ENCODE assay signal across 23 cellular contexts in the genomic region with DNA sequence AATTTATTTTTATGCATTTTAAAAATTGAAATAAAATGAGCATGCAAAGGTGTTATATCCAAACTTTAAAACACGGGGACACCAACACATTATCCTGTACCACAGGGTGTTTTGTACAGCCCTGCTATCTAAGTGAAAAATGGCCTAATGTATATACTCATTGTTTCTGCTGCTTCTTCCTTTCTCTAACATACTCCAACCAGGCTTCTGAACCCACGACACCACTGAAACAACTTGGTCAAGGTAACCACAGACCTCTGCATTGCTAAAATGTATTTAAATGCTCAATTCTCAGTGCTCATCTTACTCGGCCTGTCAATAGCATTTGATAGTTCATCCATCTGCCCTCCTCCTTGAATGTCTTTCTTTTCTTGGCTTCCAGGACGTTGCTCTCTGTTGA. TPM values are rescaled to one million over a fixed set of nuclear protein-coding genes. Genes with fewer than 3 reads are reported as not detected.
DNase-seq lines count a peak whose midpoint lies in the region; ATAC-seq, FAIRE-seq and TF ChIP-seq lines count a peak whose summit lies in the region.
"Had no signal": no experiment of that assay in that cellular context is flagged by ENCODE, and none has a peak within 500 bp of the region (broad histone marks: within the 10 kb centered on the region; RNA-seq: fewer than 3 reads in every experiment).

No MANE protein-coding gene starts in this region.

- peak overlapping the region in 1 of 2 donors; percentile 0 for H3K27ac Mint-ChIP-seq in stimulated activated naive CD8-positive, alpha-beta T cell treated with anti-CD3 and anti-CD28 coated beads, Interleukin-15, amount 100 ng/mL, for 72 hours
- H3K27ac Mint-ChIP-seq: CD4-positive, alpha-beta T cell; HFFc6 had no signal

- H3K9me3 ChIP-seq in GM12878 (replicated peaks; ENCODE audit: control insufficient read depth, insufficient read depth, low read length) = no peaks in the 10 kb centered on the region; the same call in 2 of the 3 replicates
- H3K9me3 ChIP-seq: BE2C, Caco-2 had no signal

- peaks cover 0 to 5% of the 10 kb centered on the region in 2 donors for H3K9me3 Mint-ChIP-seq in stimulated activated naive CD8-positive, alpha-beta T cell treated with anti-CD3 and anti-CD28 coated beads, Interleukin-15, amount 100 ng/mL, for 72 hours
- H3K9me3 Mint-ChIP-seq: CD4-positive, alpha-beta T cell; HFFc6; IgD-negative memory B cell had no signal

- RAD21 ChIA-PET in GM12878 (lab: Charles Lee; ENCODE audit: unreplicated experiment) = no interaction called here

- SMC1A ChIA-PET in GM12878 (lab: Charles Lee; ENCODE audit: uncharacterized antibody, unreplicated experiment) = interaction anchor here (0.7 to 2.1 kb wide), 3 partner anchors 10 to 237 kb away, joined by 3 to 10 read pairs (median 4); no protein-coding TSS in a partner anchor

- DNase-seq in GM12891 (ENCODE audit: insufficient read length, low spot score) (no peak), H54 (ENCODE audit: insufficient read length, low spot score) (no peak), GM12878 (ENCODE audit: low read depth, low spot score) (no peak), erythroblast (lab: John Stamatoyannopoulos, UW) (no peak)
- DNase-seq in stimulated activated naive CD8-positive, alpha-beta T cell treated with anti-CD3 and anti-CD28 coated beads, Interleukin-15, amount 100 ng/mL, for 72 hours = no peak
- DNase-seq: ACHN; BE2C; Caco-2; CD4-positive, alpha-beta T cell; GM23248; H7; HFFc6; KBM-7 had no signal

- CTCF ChIA-PET in GM12878 (lab: Yijun Ruan, JAX) = no interaction called here

- WGBS in GM12878 (ENCODE audit: insufficient coverage, insufficient replicate concordance, low lambda C conversion rate, missing lambda C conversion rate) = 40% methylated on average over 4 of the region's 4 CpGs

- H3K4me1 Mint-ChIP-seq in stimulated activated naive CD8-positive, alpha-beta T cell treated with anti-CD3 and anti-CD28 coated beads, Interleukin-15, amount 100 ng/mL, for 72 hours = peaks cover 25% of the 10 kb centered on the region

- H3K79me2 ChIP-seq in GM12878 (ENCODE audit: control insufficient read depth, insufficient read depth, low read length) = peaks cover 21% of the 10 kb centered on the region

- ATAC-seq in GM12878 (peak; percentile 42; the same call in 1 of the 3 replicates), HG03571 (IDR thresholded peaks at IDR 0.05; ENCODE audit: unreplicated experiment) (no peak), GM21367 (IDR thresholded peaks at IDR 0.05; ENCODE audit: unreplicated experiment) (no peak)
- peak; percentile 66 for ATAC-seq in stimulated activated naive CD8-positive, alpha-beta T cell treated with anti-CD3 and anti-CD28 coated beads, Interleukin-15, amount 100 ng/mL, for 72 hours
- ATAC-seq: HCT116, HepG2 had no signal

- H3K4me3 Mint-ChIP-seq in stimulated activated naive CD8-positive, alpha-beta T cell treated with anti-CD3 and anti-CD28 coated beads, Interleukin-15, amount 100 ng/mL, for 72 hours = no peak overlapping the region
- H3K4me3 Mint-ChIP-seq: CD4-positive, alpha-beta T cell; HFFc6 had no signal

- H3K4me2 ChIP-seq in GM12878 (ENCODE audit: control insufficient read depth, insufficient read depth) = no peak overlapping the region

- BruUV-seq in GM12878 (replicated peaks; lab: Mats Ljungman, UMichigan) = no TSS peak

- TF ChIP-seq RAD21 in GM12878 (IDR thresholded peaks at IDR 0.05; ENCODE audit: insufficient read depth, low read depth, low read length) = no peak

- no peak for TF ChIP-seq EP300 in GM12878 (IDR thresholded peaks at IDR 0.05; ENCODE audit: borderline replicate concordance in 1 of 2, control insufficient read depth in 1 of 2, low read depth in 2 of 2, low read length in 2 of 2)

- POLR2A ChIA-PET in GM12878 (lab: Charles Lee) = no interaction called here

- TF ChIP-seq POLR2A in GM12891 (IDR thresholded peaks at IDR 0.05; ENCODE audit: low read depth, low read length) = no peak
- no peak for TF ChIP-seq POLR2A in H54 (IDR thresholded peaks at IDR 0.05; ENCODE audit: low read depth, low read length)
- no peak for TF ChIP-seq POLR2A in GM12878 (IDR thresholded peaks at IDR 0.05; ENCODE audit: low read depth, low read length)
- TF ChIP-seq POLR2A in erythroblast (IDR thresholded peaks at IDR 0.05; ENCODE audit: low read length) = no peak

- H3K9ac ChIP-seq in GM12878 (ENCODE audit: control insufficient read depth, insufficient read depth, low read length) = no peak overlapping the region
- H3K9ac ChIP-seq: GM23248 had no signal

- no peaks in the 10 kb centered on the region for H3K27me3 Mint-ChIP-seq in stimulated activated naive CD8-positive, alpha-beta T cell treated with anti-CD3 and anti-CD28 coated beads, Interleukin-15, amount 100 ng/mL, for 72 hours
- H3K27me3 Mint-ChIP-seq: CD4-positive, alpha-beta T cell; IgD-negative memory B cell had no signal

- H3K36me3 ChIP-seq in GM12878 (ENCODE audit: control insufficient read depth in 2 of 2, insufficient read depth in 2 of 2, low read length in 1 of 2) = peaks cover 0 to 3% of the 10 kb centered on the region in 2 experiments; a peak in 2 of 4 replicates
- H3K36me3 ChIP-seq: BE2C had no signal

- H3K27ac ChIP-seq in GM12878 (ENCODE audit: control insufficient read depth, insufficient read depth) = no peak overlapping the region
- H3K27ac ChIP-seq: C4-2B, GM23248 had no signal

- FAIRE-seq in GM12891 (lab: Jason Lieb, UNC) (peak; percentile 31), H54 (lab: Jason Lieb, UNC) (peak; percentile 27), GM12878 (lab: Jason Lieb, UNC) (no peak)
- FAIRE-seq: A204.1, D721Med, G401.6, GM19239, HepG2 had no signal

- no peak for TF ChIP-seq CTCF in GM12878 (IDR thresholded peaks at IDR 0.05 in 2 of 3, conservative IDR thresholded peaks at IDR 0.05 in 1 of 3; ENCODE audit: control insufficient read depth in 2 of 3, extremely low read depth in 1 of 3, insufficient read depth in 1 of 3, low read depth in 3 of 3, low read length in 3 of 3)

- in situ Hi-C loops in GM12878 (cut with MboI) = no loop called here

- H2AFZ ChIP-seq in GM12878 (ENCODE audit: control insufficient read depth, low read depth, low read length) = no peak overlapping the region
- H2AFZ ChIP-seq: GM23248 had no signal

- peaks cover 6% of the 10 kb centered on the region for H3K4me1 ChIP-seq in GM12878 (ENCODE audit: control insufficient read depth, insufficient read depth, low read length)
- H3K4me1 ChIP-seq: BE2C, Caco-2 had no signal

- intact Hi-C loops in GM12878 (cut with micrococcal nuclease; ENCODE audit: unreplicated experiment) = no loop called here

- no peaks in the 10 kb centered on the region for H3K27me3 ChIP-seq in GM12878 (replicated peaks in 1 of 2; ENCODE audit: control insufficient read depth in 2 of 2, insufficient read depth in 2 of 2, low read length in 1 of 2)
- H3K27me3 ChIP-seq: BE2C had no signal

- no peak overlapping the region for H3K4me3 ChIP-seq in GM12878
- H3K4me3 ChIP-seq: GM23248 had no signal

- H4K20me1 ChIP-seq in GM12878 (ENCODE audit: control insufficient read depth, insufficient read depth) = no peaks in the 10 kb centered on the region

TF ChIP-seq in GM12891, 5 proteins besides CTCF, POLR2A, EP300 and RAD21:
- no peak for TF ChIP-seq SPI1 (IDR thresholded peaks at IDR 0.05; ENCODE audit: low read depth, low read length)
- TF ChIP-seq POU2F2 (IDR thresholded peaks at IDR 0.05; ENCODE audit: low read depth, low read length) = no peak

TF ChIP-seq in GM12878, 131 proteins besides CTCF, POLR2A, EP300 and RAD21:
- TF ChIP-seq RUNX3 (IDR thresholded peaks at IDR 0.05; ENCODE audit: low read length) (peak; percentile 28; the same call in 1 of the 2 replicates), ZNF207 (IDR thresholded peaks at IDR 0.05; ENCODE audit: borderline replicate concordance) (no peak)

RNA-seq across cellular contexts. Expression of gene DENND1A, which starts 48.3 kb away (rescaled TPM):
- 34.0 TPM for polyA plus RNA-seq in GM12891 (2012; ENCODE audit: low read depth, missing spikeins)
- total RNA-seq in GM12878 (2013; cell fraction: nucleolus; rRNA removed) = 270 and 276 TPM in 2 replicates
- total RNA-seq in GM12878 (2014; rRNA removed) (32.3 and 36.2 TPM in 2 replicates), GM12878 (2014; rRNA removed; fragmentation: Illumina TruSeq; extraction: Trizol) (19.3 and 25.1 TPM in 2 replicates), GM12878 (2021) (44.0 and 46.7 TPM in 2 replicates)
- polyA plus RNA-seq in GM12878 (2011; ENCODE audit: low read depth) = 9.2 TPM
- polyA plus RNA-seq in GM12878 (2011; rRNA removed) (26.8 and 48.6 TPM in 2 replicates), GM12878 (2014; fragmentation: Illumina TruSeq; extraction: Trizol) (19.6 and 36.5 TPM in 2 replicates), GM12878 (2014; fragmentation: Nextera tagmentation; extraction: Ambion mirVana) (10 to 100 TPM; 14.1 to 19.1 TPM), GM12878 (2014; rRNA removed) (31.6 and 33.9 TPM in 2 replicates), GM12878 (2016; fragmentation: Nextera tagmentation; extraction: Ambion mirVana) (10 to 100 TPM; 40.6 to 42.0 TPM)
- polyA plus RNA-seq in GM12878 (2011; cell fraction: cytosol; rRNA removed) = 60.4 and 77.5 TPM in 2 replicates
- 68.2 and 72.4 TPM in 2 replicates for polyA plus RNA-seq in GM12878 (2011; cell fraction: nucleus; rRNA removed)
- polyA plus RNA-seq in GM12878 (2012) = 25.3 and 35.6 TPM in 2 replicates
- polyA minus RNA-seq in GM12878 (2011; rRNA and poly(A)+ RNA removed) = 110 and 115 TPM in 2 replicates
- 28.1 and 32.7 TPM in 2 replicates for polyA minus RNA-seq in GM12878 (2011; cell fraction: cytosol; rRNA and poly(A)+ RNA removed)
- 86.2 and 120 TPM in 2 replicates for polyA minus RNA-seq in GM12878 (2011; cell fraction: nucleus; rRNA and poly(A)+ RNA removed)

Comparison
In these comparisons a context has a peak if more than half of its experiments do, and no peak if none do; other contexts are left out.
1. ATAC-seq: peak in GM12878 (single experiment) and stimulated activated naive CD8-positive, alpha-beta T cell treated with anti-CD3 and anti-CD28 coated beads, Interleukin-15, amount 100 ng/mL, for 72 hours (single experiment); none in HG03571 (single experiment) and GM21367 (single experiment).